In the genomic region with DNA sequence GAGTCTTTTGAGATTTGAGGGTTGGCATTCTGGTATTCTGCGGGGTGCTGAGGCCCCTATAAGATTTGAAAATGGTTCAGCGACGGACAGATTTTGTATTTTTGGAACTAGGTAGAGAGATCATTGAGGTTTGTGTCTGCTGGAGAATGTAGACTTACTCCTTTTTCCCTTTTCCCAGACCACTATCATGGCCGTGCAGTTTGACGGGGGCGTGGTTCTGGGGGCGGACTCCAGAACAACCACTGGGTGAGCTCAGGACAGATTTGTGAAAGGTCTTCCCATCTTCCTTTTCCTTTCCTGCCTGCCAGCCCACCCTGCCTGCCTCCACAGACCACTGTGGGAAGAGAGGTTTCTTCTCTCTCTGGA, we compare ENCODE assay signal across 8 cellular contexts. TPM values are rescaled to one million over a fixed set of nuclear protein-coding genes. Genes with fewer than 3 reads are reported as not detected.
A peak's percentile ranks its signal among the peaks of the same experiment; 100 is the strongest.
DNase-seq lines count a peak whose midpoint lies in the region; ATAC-seq, FAIRE-seq and TF ChIP-seq lines count a peak whose summit lies in the region.

No MANE protein-coding gene starts in this region.

- DNase-seq in AG04449 (ENCODE audit: low read depth, low spot score) = no peak
- peak; percentile 63 for DNase-seq in SK-MEL-5 (ENCODE audit: low read depth, low spot score)
- DNase-seq in memory B cell (ENCODE audit: low spot score in 2 of 2) = no peak
- no peak for DNase-seq in tibial nerve (ENCODE audit: low spot score in 2 of 2)
- DNase-seq in D721Med (ENCODE audit: insufficient read length, low spot score) = no peak

- H3K27me3 Mint-ChIP-seq in dendritic cell treated with granulocyte-macrophage colony-stimulating factor and Interleukin-4, amounts not matched to agents 40 ng/mL and 50 ng/mL, for 4 days = peaks cover 17% of the 10 kb centered on the region
- no peaks in the 10 kb centered on the region for H3K27me3 Mint-ChIP-seq in memory B cell

- CTCF ChIA-PET in AG04449 (lab: Yijun Ruan, JAX) = interaction anchor here (0.9 to 3.0 kb wide), 5 partner anchors 10 to 107 kb away, joined by 3 to 11 read pairs (median 3); a partner anchor contains a TSS

- peak overlapping the region; percentile 3 to 89 (median 80) for H3K27ac ChIP-seq in tibial nerve

- TF ChIP-seq POLR2A in tibial nerve (IDR thresholded peaks at IDR 0.05) = no peak

- TF ChIP-seq CTCF in AG04449 (IDR thresholded peaks at IDR 0.05; ENCODE audit: insufficient read depth, low read length, missing control alignments) (no peak), tibial nerve (IDR thresholded peaks at IDR 0.05) (no peak), D721Med (IDR thresholded peaks at IDR 0.05; ENCODE audit: insufficient read depth, missing control alignments) (no peak)

- TF ChIP-seq EP300 in tibial nerve (IDR thresholded peaks at IDR 0.05) = no peak

- peak overlapping the region; percentile 100 for H3K4me3 Mint-ChIP-seq in dendritic cell treated with granulocyte-macrophage colony-stimulating factor and Interleukin-4, amounts not matched to agents 40 ng/mL and 50 ng/mL, for 4 days
- H3K4me3 Mint-ChIP-seq in memory B cell = peak overlapping the region; percentile 100

- H3K4me3 ChIP-seq in AG04449 (ENCODE audit: low read depth, low read length) (peak overlapping the region; percentile 100), tibial nerve (peak overlapping the region; percentile 52 to 87 (median 66))

- no peaks in the 10 kb centered on the region for H3K9me3 Mint-ChIP-seq in dendritic cell treated with granulocyte-macrophage colony-stimulating factor and Interleukin-4, amounts not matched to agents 40 ng/mL and 50 ng/mL, for 4 days
- H3K9me3 Mint-ChIP-seq in memory B cell = no peaks in the 10 kb centered on the region

- no peaks in the 10 kb centered on the region for H3K9me3 ChIP-seq in tibial nerve

- H3K36me3 Mint-ChIP-seq in dendritic cell treated with granulocyte-macrophage colony-stimulating factor and Interleukin-4, amounts not matched to agents 40 ng/mL and 50 ng/mL, for 4 days (ENCODE audit: low read depth) = peaks cover 39% of the 10 kb centered on the region
- peaks cover 7% of the 10 kb centered on the region for H3K36me3 Mint-ChIP-seq in memory B cell

- no peaks in the 10 kb centered on the region for H3K27me3 ChIP-seq in tibial nerve

- 0 to 1% methylated on average over 7 of the region's 7 CpGs for WGBS in tibial nerve, 2 donors

- H3K4me1 Mint-ChIP-seq in dendritic cell treated with granulocyte-macrophage colony-stimulating factor and Interleukin-4, amounts not matched to agents 40 ng/mL and 50 ng/mL, for 4 days (ENCODE audit: low read depth) = peaks cover 12% of the 10 kb centered on the region
- peaks cover 10% of the 10 kb centered on the region for H3K4me1 Mint-ChIP-seq in memory B cell

- POLR2A ChIA-PET in AG04449 (lab: Yijun Ruan, JAX) = interaction anchor here (0.7 to 1.7 kb wide), 3 partner anchors 10 to 113 kb away, joined by 3 to 19 read pairs (median 4); a partner anchor contains a TSS

- ATAC-seq in GM18517 (IDR thresholded peaks at IDR 0.05; ENCODE audit: unreplicated experiment) (peak; percentile 17), memory B cell (ENCODE audit: low read depth) (no peak), HG03469 (IDR thresholded peaks at IDR 0.05; ENCODE audit: unreplicated experiment) (no peak)

- H3K27ac Mint-ChIP-seq in dendritic cell treated with granulocyte-macrophage colony-stimulating factor and Interleukin-4, amounts not matched to agents 40 ng/mL and 50 ng/mL, for 4 days = peak overlapping the region; percentile 95
- peak overlapping the region; percentile 96 for H3K27ac Mint-ChIP-seq in memory B cell

- intact Hi-C loops in dendritic cell treated with granulocyte-macrophage colony-stimulating factor and Interleukin-4, amounts not matched to agents 40 ng/mL and 50 ng/mL, for 4 days (cut with micrococcal nuclease) = loop anchor here (2.0 kb wide), 1 partner anchor 86 kb away; a partner anchor contains a TSS

- in situ Hi-C loops in SK-MEL-5 (cut with HindIII; ENCODE audit: low pct_unique_long_range_greater_than_20kb, low sequenced_read_pairs) = no loop called here

- H3K4me1 ChIP-seq in tibial nerve = peaks cover 0 to 14% (median 8%) of the 10 kb centered on the region in 4 donors

- H3K36me3 ChIP-seq in tibial nerve = peaks cover 0 to 40% (median 0%) of the 10 kb centered on the region in 3 donors

- FAIRE-seq in D721Med (lab: Jason Lieb, UNC) = no peak

RNA-seq across cellular contexts. Expression of a gene that starts 0.6 kb away (rescaled TPM):
- total RNA-seq in SK-MEL-5 (2014; rRNA removed; shearing (Covaris generic)) = 171 and 190 TPM in 2 replicates
- 145 and 177 TPM in 2 replicates for polyA plus RNA-seq in SK-MEL-5 (2015; cell fraction: cytosol; rRNA removed)
- 35.6 and 37.0 TPM in 2 replicates for polyA plus RNA-seq in SK-MEL-5 (2015; cell fraction: nucleus; rRNA removed)
- 100 to 1,000 TPM; 100 to 171 (median 122) TPM for total RNA-seq in tibial nerve

RNA-seq across cellular contexts. Expression of a gene that starts 7.8 kb away (rescaled TPM):
- total RNA-seq in SK-MEL-5 (2014; rRNA removed; shearing (Covaris generic)) = not detected in 2 replicates
- not detected in 2 replicates for polyA plus RNA-seq in SK-MEL-5 (2015; cell fraction: cytosol; rRNA removed)
- polyA plus RNA-seq in SK-MEL-5 (2015; cell fraction: nucleus; rRNA removed) = not detected in 2 replicates
- total RNA-seq in tibial nerve = not detected

RNA-seq across cellular contexts. Expression of a gene that starts 10.4 kb away (rescaled TPM):
- not detected in 2 replicates for total RNA-seq in SK-MEL-5 (2014; rRNA removed; shearing (Covaris generic))
- polyA plus RNA-seq in SK-MEL-5 (2015; cell fraction: cytosol; rRNA removed) = not detected in 2 replicates
- not detected in 2 replicates for polyA plus RNA-seq in SK-MEL-5 (2015; cell fraction: nucleus; rRNA removed)
- 1 to 10 TPM in 3 of 4 donors, not detected in 1; 1.4 to 6.0 (median 1.9) TPM for total RNA-seq in tibial nerve

RNA-seq across cellular contexts. Expression of a gene that starts 10.4 kb away (rescaled TPM):
- total RNA-seq in SK-MEL-5 (2014; rRNA removed; shearing (Covaris generic)) = 10.2 and 10.5 TPM in 2 replicates
- 11.5 and 16.9 TPM in 2 replicates for polyA plus RNA-seq in SK-MEL-5 (2015; cell fraction: cytosol; rRNA removed)
- 53.9 and 74.2 TPM in 2 replicates for polyA plus RNA-seq in SK-MEL-5 (2015; cell fraction: nucleus; rRNA removed)
- 10 to 100 TPM; 17.2 to 63.0 (median 30.1) TPM for total RNA-seq in tibial nerve
